8 cellular contexts compared by ENCODE assay signal in genomic region chr14:60248697-60249314, GRCh38. TPM values are rescaled to one million over a fixed set of nuclear protein-coding genes. Genes with fewer than 3 reads are reported as not detected.
DNase-seq lines count a peak whose midpoint lies in the region; ATAC-seq and TF ChIP-seq lines count a peak whose summit lies in the region.

Gene PPM1A (plus strand): TSS chr14:60249221. CDS start chr14:60282704, 33,483 bp downstream.

- TF ChIP-seq CTCF in RWPE1 (conservative IDR thresholded peaks at IDR 0.05; ENCODE audit: low read depth) (no peak), fibroblast of mammary gland (conservative IDR thresholded peaks at IDR 0.05; ENCODE audit: control insufficient read depth, insufficient read depth, low read depth, low read length) (no peak)

- ATAC-seq in activated T-helper 17 cell treated with anti-CD3 and anti-CD28 coated beads, Interleukin-2, amount 50 U/mL, for 72 hours (replicated peaks): peak; percentile 81
- peak; percentile 70 to 75 for ATAC-seq in naive thymus-derived CD8-positive, alpha-beta T cell
- ATAC-seq in stimulated activated naive B cell treated with anti-CD40 and anti-IgM and Interleukin-4, amounts not matched to agents 10 μg/mL and 1 μg/mL and 100 μg/mL, for 72 hours (replicated peaks): peak; percentile 79 to 83

- POLR2A ChIA-PET in RWPE1 (lab: Yijun Ruan, JAX; ENCODE audit: low non-redundant PET): interaction anchor here (0.6 to 0.9 kb wide), 3 partner anchors 157 to 777 kb away, joined by 3 to 4 read pairs (median 3); partner anchors contain the start of gene PCNX4
- POLR2A ChIA-PET in naive thymus-derived CD8-positive, alpha-beta T cell (lab: Charles Lee): interaction anchor here (0.6 to 2.5 kb wide), 29 partner anchors 10 to 1950 kb away, joined by 3 to 31 read pairs (median 4); partner anchors contain the start of genes ARID4A, DHRS7, GPR135 and JKAMP

- H3K9me3 Mint-ChIP-seq in activated T-helper 17 cell treated with anti-CD3 and anti-CD28 coated beads, Interleukin-2, amount 50 U/mL, for 72 hours: no peaks in the 10 kb centered on the region
- H3K9me3 Mint-ChIP-seq in naive thymus-derived CD8-positive, alpha-beta T cell: no peaks in the 10 kb centered on the region
- H3K9me3 Mint-ChIP-seq in stimulated activated naive B cell treated with anti-CD40 and anti-IgM and Interleukin-4, amounts not matched to agents 10 μg/mL and 1 μg/mL and 100 μg/mL, for 72 hours: no peaks in the 10 kb centered on the region

- H3K27ac Mint-ChIP-seq in activated T-helper 17 cell treated with anti-CD3 and anti-CD28 coated beads, Interleukin-2, amount 50 U/mL, for 72 hours: peak within 1 kb of the TSS; percentile 100
- peak within 1 kb of the TSS; percentile 98 to 100 (median 100) for H3K27ac Mint-ChIP-seq in naive thymus-derived CD8-positive, alpha-beta T cell
- peak within 1 kb of the TSS; percentile 100 for H3K27ac Mint-ChIP-seq in stimulated activated naive B cell treated with anti-CD40 and anti-IgM and Interleukin-4, amounts not matched to agents 10 μg/mL and 1 μg/mL and 100 μg/mL, for 72 hours

- H3K4me1 Mint-ChIP-seq in activated T-helper 17 cell treated with anti-CD3 and anti-CD28 coated beads, Interleukin-2, amount 50 U/mL, for 72 hours: peaks cover 29% of the 10 kb centered on the region
- H3K4me1 Mint-ChIP-seq in naive thymus-derived CD8-positive, alpha-beta T cell: peaks cover 29 to 57% (median 47%) of the 10 kb centered on the region in 4 donors
- peaks cover 16 to 46% of the 10 kb centered on the region in 2 donors for H3K4me1 Mint-ChIP-seq in stimulated activated naive B cell treated with anti-CD40 and anti-IgM and Interleukin-4, amounts not matched to agents 10 μg/mL and 1 μg/mL and 100 μg/mL, for 72 hours

- no peaks in the 10 kb centered on the region for H3K27me3 Mint-ChIP-seq in activated T-helper 17 cell treated with anti-CD3 and anti-CD28 coated beads, Interleukin-2, amount 50 U/mL, for 72 hours
- peaks cover 0 to 3% (median 0%) of the 10 kb centered on the region in 5 donors for H3K27me3 Mint-ChIP-seq in naive thymus-derived CD8-positive, alpha-beta T cell
- no peaks in the 10 kb centered on the region for H3K27me3 Mint-ChIP-seq in stimulated activated naive B cell treated with anti-CD40 and anti-IgM and Interleukin-4, amounts not matched to agents 10 μg/mL and 1 μg/mL and 100 μg/mL, for 72 hours

- peak within 1 kb of the TSS; percentile 67 for H3K4me3 ChIP-seq in fibroblast of mammary gland (ENCODE audit: control insufficient read depth, low read depth, low read length)

- peak within 1 kb of the TSS; percentile 96 for H3K27ac ChIP-seq in RWPE1

- H3K4me3 Mint-ChIP-seq in activated T-helper 17 cell treated with anti-CD3 and anti-CD28 coated beads, Interleukin-2, amount 50 U/mL, for 72 hours: peak within 1 kb of the TSS; percentile 99
- peak within 1 kb of the TSS; percentile 90 to 99 (median 98) for H3K4me3 Mint-ChIP-seq in naive thymus-derived CD8-positive, alpha-beta T cell
- H3K4me3 Mint-ChIP-seq in stimulated activated naive B cell treated with anti-CD40 and anti-IgM and Interleukin-4, amounts not matched to agents 10 μg/mL and 1 μg/mL and 100 μg/mL, for 72 hours: peak within 1 kb of the TSS; percentile 96 to 97

- H3K36me3 Mint-ChIP-seq in activated T-helper 17 cell treated with anti-CD3 and anti-CD28 coated beads, Interleukin-2, amount 50 U/mL, for 72 hours (ENCODE audit: low read depth): peaks cover 21% of the 10 kb centered on the region
- H3K36me3 Mint-ChIP-seq in naive thymus-derived CD8-positive, alpha-beta T cell: no peaks in the 10 kb centered on the region
- peaks cover 8% of the 10 kb centered on the region in 2 donors for H3K36me3 Mint-ChIP-seq in stimulated activated naive B cell treated with anti-CD40 and anti-IgM and Interleukin-4, amounts not matched to agents 10 μg/mL and 1 μg/mL and 100 μg/mL, for 72 hours

- CTCF ChIA-PET in RWPE1 (lab: Yijun Ruan, JAX): interaction anchor here (0.6 kb wide), 1 partner anchor 187 kb away, joined by 3 read pairs; no protein-coding TSS in a partner anchor

- DNase-seq in Daoy (ENCODE audit: low read depth) (peak; percentile 98), GOT3 (lab: John Stamatoyannopoulos, UW) (peak; percentile 75), LHCN-M2 (ENCODE audit: low read depth) (peak; percentile 91), RWPE1 (ENCODE audit: low spot score) (peak; percentile 94), fibroblast of mammary gland (ENCODE audit: low read depth) (peak; percentile 93)
- peak; percentile 91 to 98 (median 94) for DNase-seq in naive thymus-derived CD8-positive, alpha-beta T cell
- peak; percentile 91 for DNase-seq in stimulated activated naive B cell treated with anti-CD40 and anti-IgM and Interleukin-4, amounts not matched to agents 10 μg/mL and 1 μg/mL and 100 μg/mL, for 72 hours

RNA-seq across cellular contexts. Expression of gene PPM1A, which starts in this region (rescaled TPM):
- 21.3 and 33.0 TPM in 2 replicates for total RNA-seq in Daoy (2014; rRNA removed; shearing (Covaris generic))
- total RNA-seq in LHCN-M2 (2014; rRNA removed): 12.6 and 18.2 TPM in 2 replicates
- 17.0 TPM for polyA plus RNA-seq in LHCN-M2 (2012)
- 10 to 100 TPM; 39.1 to 44.4 TPM for total RNA-seq in activated T-helper 17 cell treated with anti-CD3 and anti-CD28 coated beads, Interleukin-2, amount 50 U/mL, for 72 hours
- 10 to 100 TPM; 47.5 to 48.3 TPM for total RNA-seq in naive thymus-derived CD8-positive, alpha-beta T cell
- polyA plus RNA-seq in naive thymus-derived CD8-positive, alpha-beta T cell: 10 to 100 TPM; 15.0 to 18.0 (median 16.9) TPM

Comparison
In these comparisons a context has a peak if more than half of its experiments do, and no peak if none do; other contexts are left out.
1. Peak in every context shown above with its lines: DNase-seq, ATAC-seq, H3K4me3 ChIP-seq and H3K27ac ChIP-seq.